Comparison of ENCODE assay signal across 29 cellular contexts in the genomic region with DNA sequence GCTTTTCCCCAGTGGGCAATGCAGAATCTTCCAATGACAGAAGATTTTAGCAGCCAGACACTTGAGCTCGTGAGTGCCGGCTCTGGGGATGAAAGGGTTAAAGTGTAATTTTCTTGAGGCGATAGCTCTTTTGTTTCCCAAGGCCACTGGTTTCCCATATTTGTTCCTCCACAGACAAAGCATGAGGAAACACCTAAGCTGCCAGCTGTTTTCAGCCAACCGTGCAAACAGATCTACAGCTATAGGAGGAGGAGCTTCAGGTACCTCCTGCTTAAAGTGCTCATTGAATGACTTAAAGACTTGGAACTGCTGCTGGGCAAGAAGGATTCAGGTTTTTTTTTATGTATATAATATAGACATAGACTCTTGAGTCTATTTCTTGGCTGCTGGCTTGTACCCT.
"Had no signal": no experiment of that assay in that cellular context is flagged by ENCODE, and none has a peak within 500 bp of the region (broad histone marks: within the 10 kb centered on the region; RNA-seq: fewer than 3 reads in every experiment).

No MANE protein-coding gene starts in this region.

- H2AFZ ChIP-seq: hepatocyte had no signal

- FAIRE-seq: endothelial cell of umbilical vein had no signal

- H3K4me1 ChIP-seq: ascending aorta, gastroesophageal sphincter had no signal

- H3K9me3 ChIP-seq: ascending aorta, gastroesophageal sphincter, neutrophil, ovary, testis, transverse colon had no signal

- H3K36me3 ChIP-seq: ascending aorta, gastroesophageal sphincter, neutrophil, ovary, transverse colon had no signal

- H3K79me2 ChIP-seq: hepatocyte had no signal

- DNase-seq: activated CD4-positive, alpha-beta memory T cell treated with anti-CD3 and anti-CD28 coated beads, Interleukin-2, amount 10 ng/mL, durations not matched to agents 7 days and 5 days; activated CD4-positive, alpha-beta T cell treated with anti-CD3 and anti-CD28 coated beads for 1 hour; activated CD4-positive, alpha-beta T cell treated with anti-CD3 and anti-CD28 coated beads, Interleukin-2, amount 10 ng/mL, durations not matched to agents 7 days and 5 days; activated CD8-positive, alpha-beta memory T cell treated with anti-CD3 and anti-CD28 coated beads, Interleukin-2, amount 50 U/mL, for 48 hours; activated gamma-delta T cell; activated naive CD4-positive, alpha-beta T cell treated with anti-CD3 and anti-CD28 coated beads, Interleukin-2, amount 10 ng/mL, durations not matched to agents 7 days and 5 days; activated naive CD8-positive, alpha-beta T cell treated with anti-CD3 and anti-CD28 coated beads, Interleukin-2, amount 10 ng/mL, durations not matched to agents 7 days and 5 days; activated T-cell treated with anti-CD3 and anti-CD28 coated beads, Interleukin-2, amount 50 U/mL, for 24 hours; caudate nucleus; islet precursor cell; left cardiac atrium; mammary epithelial cell; naive B cell; nephron progenitor cell; ovary; retina; stimulated activated CD4-positive, alpha-beta T cell treated with anti-CD3 and anti-CD28 coated beads, Interleukin-12 subunit alpha, Interleukin-12 subunit beta, amount 100 ng/mL, for 4 hours; stimulated activated CD4-positive, alpha-beta T cell treated with anti-CD3 and anti-CD28 coated beads, Interleukin-4, amount 100 ng/mL, for 1 hour; stimulated activated naive CD8-positive, alpha-beta T cell treated with anti-CD3 and anti-CD28 coated beads, Interleukin-15, Interleukin-2, amounts not matched to agents 100 U/mL and 50 U/mL, for 24 hours; testis; transverse colon had no signal

- H3K27me3 ChIP-seq: ascending aorta, hepatocyte, neutrophil, ovary, testis, transverse colon had no signal

- H3K27ac ChIP-seq: ascending aorta, gastroesophageal sphincter, hepatocyte, neutrophil, ovary, skin epidermis, testis had no signal

- ATAC-seq: gastroesophageal sphincter; left cardiac atrium; sciatic nerve; stimulated activated naive CD8-positive, alpha-beta T cell treated with anti-CD3 and anti-CD28 coated beads, Interleukin-15, Interleukin-2, amounts not matched to agents 100 U/mL and 50 U/mL, for 24 hours; WTC11 had no signal

- H3K4me3 ChIP-seq: ascending aorta, gastroesophageal sphincter, hepatocyte, ovary, skin epidermis, testis, transverse colon had no signal

- H3K4me2 ChIP-seq: hepatocyte had no signal
